ENCODE assay signal across 17 cellular contexts in the genomic region with DNA sequence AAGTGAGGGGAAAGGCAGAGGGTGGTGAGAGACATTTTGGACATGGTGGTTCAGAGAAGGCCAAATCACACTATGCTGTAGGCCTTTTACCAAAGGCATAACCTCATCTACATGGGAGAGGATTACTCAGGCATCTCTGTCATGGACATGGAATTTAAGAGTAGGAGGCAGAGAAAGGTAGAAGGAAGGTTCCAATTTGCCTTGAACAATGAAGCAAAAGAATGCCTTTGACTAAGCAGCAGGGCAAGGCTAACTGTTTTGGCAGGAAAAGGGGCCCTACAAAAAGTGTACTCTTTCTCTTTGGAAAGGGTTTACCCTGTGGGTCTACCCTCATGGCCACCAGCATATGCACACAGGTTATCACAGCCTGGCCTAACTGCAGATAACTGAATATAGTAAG. TPM values are rescaled to one million over a fixed set of nuclear protein-coding genes. Genes with fewer than 3 reads are reported as not detected.
DNase-seq lines count a peak whose midpoint lies in the region; ATAC-seq and TF ChIP-seq lines count a peak whose summit lies in the region.
"Had no signal": no experiment of that assay in that cellular context is flagged by ENCODE, and none has a peak within 500 bp of the region (broad histone marks: within the 10 kb centered on the region; RNA-seq: fewer than 3 reads in every experiment).

No MANE protein-coding gene starts in this region.

- no peaks in the 10 kb centered on the region for H3K9me2 ChIP-seq in SK-N-SH

- peak; percentile 77 for DNase-seq in GM03348 (ENCODE audit: low spot score)
- DNase-seq in SK-N-SH = no peak
- peak; percentile 61 for DNase-seq in epithelial cell of proximal tubule (ENCODE audit: low read depth)
- DNase-seq in osteoblast (ENCODE audit: insufficient read length, low spot score, missing footprints) = peak; percentile 73
- DNase-seq in 8988T = no peak
- no peak for DNase-seq in WTC11 (ENCODE audit: low spot score)
- DNase-seq in NAMALWA (ENCODE audit: low spot score) = no peak
- DNase-seq: activated CD4-positive, alpha-beta T cell treated with anti-CD3 and anti-CD28 coated beads, Interleukin-2, amount 10 ng/mL, durations not matched to agents 7 days and 5 days; activated effector memory CD4-positive, alpha-beta T cell treated with Interleukin-2 at 50 U/mL for 16 hours; erythroblast; stimulated activated CD4-positive, alpha-beta T cell treated with anti-CD3 and anti-CD28 coated beads, Interleukin-2, amount 100 ng/mL, for 48 hours; stimulated activated naive B cell treated with anti-CD40 and anti-IgM and Interleukin-4, amounts not matched to agents 10 μg/mL and 1 μg/mL and 100 μg/mL, for 72 hours; T-cell had no signal

- H3K27me3 ChIP-seq in SK-N-SH (ENCODE audit: insufficient read depth) = no peaks in the 10 kb centered on the region
- no peaks in the 10 kb centered on the region for H3K27me3 ChIP-seq in osteoblast (ENCODE audit: insufficient read depth, low read length)
- H3K27me3 ChIP-seq: BLaER1 treated with 17β-estradiol and CSF1 and Interleukin-3, amounts not matched to agents 10 nM and 100 nM; cardiac muscle cell had no signal

- no peaks in the 10 kb centered on the region for H3K36me3 ChIP-seq in SK-N-SH (replicated peaks in 1 of 2; ENCODE audit: control insufficient read depth in 1 of 2, insufficient read depth in 2 of 2, low read length in 1 of 2)
- H3K36me3 ChIP-seq in osteoblast (ENCODE audit: insufficient read depth, low read length) = no peaks in the 10 kb centered on the region
- H3K36me3 ChIP-seq: cardiac muscle cell had no signal

- H3K4me3 Mint-ChIP-seq in WTC11 = no peak overlapping the region
- H3K4me3 Mint-ChIP-seq: activated CD4-positive, alpha-beta T cell treated with anti-CD3 and anti-CD28 coated beads, Interleukin-2, amount 10 ng/mL, durations not matched to agents 7 days and 5 days; stimulated activated naive B cell treated with anti-CD40 and anti-IgM and Interleukin-4, amounts not matched to agents 10 μg/mL and 1 μg/mL and 100 μg/mL, for 72 hours; T-cell had no signal

- no peaks in the 10 kb centered on the region for H3K36me3 Mint-ChIP-seq in WTC11

- H3K4me2 ChIP-seq in SK-N-SH (no peak overlapping the region; the same call in 1 of the 2 replicates), osteoblast (ENCODE audit: insufficient read depth, low read length) (peak overlapping the region; percentile 38)

- H3K4me1 Mint-ChIP-seq in WTC11 = peaks cover 34% of the 10 kb centered on the region

- H3K27ac ChIP-seq in SK-N-SH (ENCODE audit: low read depth in 2 of 2, low read length in 1 of 2) = peak overlapping the region in 1 of 2 experiments; percentile 52; a peak in 2 of 4 replicates
- peak overlapping the region; percentile 87 for H3K27ac ChIP-seq in osteoblast (ENCODE audit: low read depth, low read length)
- H3K27ac ChIP-seq: BLaER1 treated with 17β-estradiol and CSF1 and Interleukin-3, amounts not matched to agents 10 nM and 100 nM; cardiac muscle cell had no signal

- no peak for TF ChIP-seq RAD21 in SK-N-SH (IDR thresholded peaks at IDR 0.05; ENCODE audit: low read length)

- no peaks in the 10 kb centered on the region for H3K9me3 ChIP-seq in SK-N-SH
- H3K9me3 ChIP-seq in osteoblast (ENCODE audit: low read depth, low read length) = no peaks in the 10 kb centered on the region
- H3K9me3 ChIP-seq: BLaER1 treated with 17β-estradiol and CSF1 and Interleukin-3, amounts not matched to agents 10 nM and 100 nM had no signal

- H4K20me1 ChIP-seq in SK-N-SH (ENCODE audit: insufficient read depth) (peaks cover 7% of the 10 kb centered on the region), osteoblast (ENCODE audit: insufficient read depth, low read length) (no peaks in the 10 kb centered on the region)

- H3K27me3 Mint-ChIP-seq in WTC11 (ENCODE audit: low read depth) = no peaks in the 10 kb centered on the region
- H3K27me3 Mint-ChIP-seq: activated CD4-positive, alpha-beta T cell treated with anti-CD3 and anti-CD28 coated beads, Interleukin-2, amount 10 ng/mL, durations not matched to agents 7 days and 5 days; stimulated activated naive B cell treated with anti-CD40 and anti-IgM and Interleukin-4, amounts not matched to agents 10 μg/mL and 1 μg/mL and 100 μg/mL, for 72 hours; T-cell had no signal

- TF ChIP-seq EP300 in SK-N-SH (IDR thresholded peaks at IDR 0.05; ENCODE audit: borderline replicate concordance in 1 of 2, low read depth in 1 of 2, low read length in 1 of 2) = peak in 1 of 2 experiments; percentile 14; a peak in 1 of 4 replicates

- H3K9ac ChIP-seq in SK-N-SH = peak overlapping the region; percentile 48; the same call in 1 of the 2 replicates
- H3K9ac ChIP-seq: BLaER1 treated with 17β-estradiol and CSF1 and Interleukin-3, amounts not matched to agents 10 nM and 100 nM had no signal

- H3K4me3 ChIP-seq in SK-N-SH (ENCODE audit: low read depth in 2 of 2, low read length in 1 of 2) (no peak overlapping the region), epithelial cell of proximal tubule (ENCODE audit: low read depth, low read length) (no peak overlapping the region), osteoblast (ENCODE audit: insufficient read depth, low read length) (no peak overlapping the region)
- H3K4me3 ChIP-seq: BLaER1 treated with 17β-estradiol and CSF1 and Interleukin-3, amounts not matched to agents 10 nM and 100 nM; cardiac muscle cell had no signal

- TF ChIP-seq CTCF in SK-N-SH (IDR thresholded peaks at IDR 0.05) (no peak), epithelial cell of proximal tubule (conservative IDR thresholded peaks at IDR 0.05; ENCODE audit: low read depth, low read length) (no peak), osteoblast (IDR thresholded peaks at IDR 0.05; ENCODE audit: extremely low read depth, low read depth, low read length) (no peak), WTC11 (IDR thresholded peaks at IDR 0.05) (no peak)

- H3K4me1 ChIP-seq in SK-N-SH (ENCODE audit: control insufficient read depth in 1 of 2, insufficient read depth in 2 of 2, low read depth in 1 of 2, low read length in 1 of 2) (peaks cover 30 to 61% of the 10 kb centered on the region in 2 experiments; a peak in 3 of 4 replicates), osteoblast (ENCODE audit: insufficient read depth, low read length) (peaks cover 48% of the 10 kb centered on the region)

- H3K27ac Mint-ChIP-seq in WTC11 = no peak overlapping the region
- H3K27ac Mint-ChIP-seq: activated CD4-positive, alpha-beta T cell treated with anti-CD3 and anti-CD28 coated beads, Interleukin-2, amount 10 ng/mL, durations not matched to agents 7 days and 5 days; T-cell had no signal

- H3K79me2 ChIP-seq in SK-N-SH (ENCODE audit: insufficient read depth) = peaks cover 23% of the 10 kb centered on the region; the same call in 1 of the 2 replicates
- H3K79me2 ChIP-seq in osteoblast (ENCODE audit: insufficient read depth, low read length) = peaks cover 26% of the 10 kb centered on the region

- no peak for ATAC-seq in WTC11
- no peak for ATAC-seq in HG02870 (IDR thresholded peaks at IDR 0.05; ENCODE audit: unreplicated experiment)
- ATAC-seq: stimulated activated naive B cell treated with anti-CD40 and anti-IgM and Interleukin-4, amounts not matched to agents 10 μg/mL and 1 μg/mL and 100 μg/mL, for 72 hours; T-cell had no signal

- POLR2A ChIA-PET in SK-N-SH (lab: Yijun Ruan, JAX) = no interaction called here
- POLR2A ChIA-PET in WTC11 (lab: Charles Lee) = no interaction called here

- CTCF ChIA-PET in SK-N-SH (lab: Yijun Ruan, JAX) (no interaction called here), WTC11 (lab: Charles Lee) (no interaction called here)

- H3K9me3 Mint-ChIP-seq in WTC11 = no peaks in the 10 kb centered on the region
- H3K9me3 Mint-ChIP-seq: activated CD4-positive, alpha-beta T cell treated with anti-CD3 and anti-CD28 coated beads, Interleukin-2, amount 10 ng/mL, durations not matched to agents 7 days and 5 days; stimulated activated naive B cell treated with anti-CD40 and anti-IgM and Interleukin-4, amounts not matched to agents 10 μg/mL and 1 μg/mL and 100 μg/mL, for 72 hours; T-cell had no signal

- H3F3A ChIP-seq in SK-N-SH (replicated peaks; ENCODE audit: insufficient read depth) = peaks cover 4% of the 10 kb centered on the region

- H2AFZ ChIP-seq in SK-N-SH (ENCODE audit: low read depth) (no peak overlapping the region), osteoblast (ENCODE audit: low read length) (no peak overlapping the region)

TF ChIP-seq in SK-N-SH, 30 proteins besides CTCF, POLR2A, EP300 and RAD21:
- TF ChIP-seq FOSL2 (IDR thresholded peaks at IDR 0.05; ENCODE audit: borderline replicate concordance, low read depth) (peak; percentile 53; the same call in 1 of the 2 replicates), TCF12 (IDR thresholded peaks at IDR 0.05) (peak; percentile 44; the same call in 1 of the 2 replicates), JUND (IDR thresholded peaks at IDR 0.05) (peak; percentile 51), POLR2AphosphoS5 (IDR thresholded peaks at IDR 0.05; ENCODE audit: low read depth, low read length) (no peak)
TF ChIP-seq in SK-N-SH: peak in this region for 3.

TF ChIP-seq in WTC11, 78 proteins besides CTCF, POLR2A, EP300 and RAD21 (continues in another document):
- TF ChIP-seq JAZF1 (CRISPR knock-in tag; IDR thresholded peaks at IDR 0.05) (no peak), IRF2 (CRISPR knock-in tag; IDR thresholded peaks at IDR 0.05; ENCODE audit: borderline replicate concordance, low read depth) (no peak), HMGXB4 (CRISPR knock-in tag; IDR thresholded peaks at IDR 0.05) (no peak)
- TF ChIP-seq, protein P1, sequence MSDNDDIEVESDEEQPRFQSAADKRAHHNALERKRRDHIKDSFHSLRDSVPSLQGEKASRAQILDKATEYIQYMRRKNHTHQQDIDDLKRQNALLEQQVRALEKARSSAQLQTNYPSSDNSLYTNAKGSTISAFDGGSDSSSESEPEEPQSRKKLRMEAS (CRISPR knock-in tag; IDR thresholded peaks at IDR 0.05) = no peak

RNA-seq across cellular contexts. Expression of gene RNU4ATAC, which starts 45.6 kb away (rescaled TPM):
- polyA plus RNA-seq in SK-N-SH (2012; rRNA removed) = not detected in 2 replicates
- polyA plus RNA-seq in SK-N-SH (2012; cell fraction: cytosol; rRNA removed) = not detected in 2 replicates
- not detected in 2 replicates for polyA plus RNA-seq in SK-N-SH (2012; cell fraction: nucleus; rRNA removed)
- not detected in 2 replicates for total RNA-seq in epithelial cell of proximal tubule
- total RNA-seq in osteoblast = under 0.01 TPM in 1 of 2 replicates, not detected in the other
- total RNA-seq in WTC11 (2021) = not detected in 3 replicates
- total RNA-seq: activated CD4-positive, alpha-beta T cell treated with anti-CD3 and anti-CD28 coated beads, Interleukin-2, amount 10 ng/mL, durations not matched to agents 7 days and 5 days; cardiac muscle cell; G401; T-cell had no signal

Comparison
In these comparisons a context has a peak if more than half of its experiments do, and no peak if none do; other contexts are left out.
1. DNase-seq: peak in GM03348 (single experiment), epithelial cell of proximal tubule (single experiment) and osteoblast (single experiment); none in SK-N-SH (single experiment), 8988T (single experiment), WTC11 (single experiment) and NAMALWA (single experiment).